In the genomic region with DNA sequence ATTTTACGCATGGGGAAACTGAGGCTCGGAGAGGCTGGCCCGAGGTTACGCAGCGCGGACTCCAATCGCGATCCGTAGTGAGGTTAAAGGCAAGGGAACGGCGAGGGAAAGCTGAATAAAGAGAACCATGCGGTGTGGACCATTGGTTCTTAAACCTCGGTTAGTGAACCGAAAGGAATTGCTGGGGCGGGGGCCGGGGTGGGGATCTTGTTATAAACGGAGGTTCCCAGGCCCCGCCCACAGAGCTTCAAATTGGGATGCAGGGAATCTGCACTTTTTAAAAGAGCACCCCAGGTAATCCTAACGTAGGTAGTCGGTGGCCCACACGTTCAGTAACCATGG, we compare ENCODE assay signal across 8 cellular contexts. TPM values are rescaled to one million over a fixed set of nuclear protein-coding genes. Genes with fewer than 3 reads are reported as not detected.
A peak's percentile ranks its signal among the peaks of the same experiment; 100 is the strongest.
DNase-seq lines count a peak whose midpoint lies in the region; ATAC-seq and TF ChIP-seq lines count a peak whose summit lies in the region.

No MANE protein-coding gene starts in this region.

- TF ChIP-seq POLR2A in GM18505 (IDR thresholded peaks at IDR 0.05; ENCODE audit: borderline replicate concordance, extremely low read depth, insufficient read depth, insufficient read length): no peak

- no peak for DNase-seq in activated T-cell treated with anti-CD3 and anti-CD28 coated beads, Interleukin-2, amount 50 U/mL, for 72 hours
- DNase-seq in activated T-cell treated with anti-CD3 and anti-CD28 coated beads, Interleukin-2, amount 50 U/mL, for 48 hours: no peak
- DNase-seq in RWPE1 (ENCODE audit: low spot score): peak; percentile 30
- peak; percentile 14 for DNase-seq in fibroblast of mammary gland (ENCODE audit: low read depth)
- DNase-seq in retinal pigment epithelial cell (ENCODE audit: low read depth): no peak
- DNase-seq in NOMO-1 treated with DMSO at 0.1 percent for 48 hours (lab: John Stamatoyannopoulos, UW; ENCODE audit: unreplicated experiment): no peak

- POLR2A ChIA-PET in RWPE1 (lab: Yijun Ruan, JAX; ENCODE audit: low non-redundant PET): no interaction called here

- ATAC-seq in activated T-cell treated with anti-CD3 and anti-CD28 coated beads, Interleukin-2, amount 50 U/mL, for 72 hours (replicated peaks in 1 of 2): peak in 1 of 2 donors; percentile 1
- ATAC-seq in GM18505 (IDR thresholded peaks at IDR 0.05; ENCODE audit: unreplicated experiment): no peak
- no peak for ATAC-seq in GM18502 (IDR thresholded peaks at IDR 0.05; ENCODE audit: poor library complexity, unreplicated experiment)

- H3K9me3 Mint-ChIP-seq in activated T-cell treated with anti-CD3 and anti-CD28 coated beads, Interleukin-2, amount 50 U/mL, for 72 hours: no peaks in the 10 kb centered on the region

- H3K4me1 Mint-ChIP-seq in activated T-cell treated with anti-CD3 and anti-CD28 coated beads, Interleukin-2, amount 50 U/mL, for 72 hours (ENCODE audit: low read depth): peaks cover 39% of the 10 kb centered on the region

- H3K27me3 Mint-ChIP-seq in activated T-cell treated with anti-CD3 and anti-CD28 coated beads, Interleukin-2, amount 50 U/mL, for 72 hours (ENCODE audit: low read depth): no peaks in the 10 kb centered on the region

- TF ChIP-seq CTCF in RWPE1 (conservative IDR thresholded peaks at IDR 0.05; ENCODE audit: low read depth): no peak
- no peak for TF ChIP-seq CTCF in fibroblast of mammary gland (conservative IDR thresholded peaks at IDR 0.05; ENCODE audit: control insufficient read depth, insufficient read depth, low read depth, low read length)
- no peak for TF ChIP-seq CTCF in retinal pigment epithelial cell (conservative IDR thresholded peaks at IDR 0.05; ENCODE audit: low read depth, low read length)

- H3K36me3 Mint-ChIP-seq in activated T-cell treated with anti-CD3 and anti-CD28 coated beads, Interleukin-2, amount 50 U/mL, for 72 hours (ENCODE audit: insufficient read depth in 2 of 2): peaks cover 3 to 7% of the 10 kb centered on the region in 2 donors

- peak overlapping the region; percentile 92 to 95 for H3K4me3 Mint-ChIP-seq in activated T-cell treated with anti-CD3 and anti-CD28 coated beads, Interleukin-2, amount 50 U/mL, for 72 hours

- H3K27ac ChIP-seq in RWPE1: peak overlapping the region; percentile 91

- H3K27ac Mint-ChIP-seq in activated T-cell treated with anti-CD3 and anti-CD28 coated beads, Interleukin-2, amount 50 U/mL, for 72 hours: no peak overlapping the region

- H3K4me3 ChIP-seq in fibroblast of mammary gland (ENCODE audit: control insufficient read depth, low read depth, low read length) (peak overlapping the region; percentile 75), retinal pigment epithelial cell (ENCODE audit: low read length) (peak overlapping the region; percentile 92)

- CTCF ChIA-PET in RWPE1 (lab: Yijun Ruan, JAX): no interaction called here

RNA-seq across cellular contexts. Expression of a gene that starts 0.5 kb away (rescaled TPM):
- total RNA-seq in activated T-cell treated with anti-CD3 and anti-CD28 coated beads, Interleukin-2, amount 50 U/mL, for 72 hours: 1 to 10 TPM; 3.7 to 3.8 TPM

RNA-seq across cellular contexts. Expression of a gene that starts 0.6 kb away (rescaled TPM):
- 10 to 100 TPM; 14.6 to 14.9 TPM for total RNA-seq in activated T-cell treated with anti-CD3 and anti-CD28 coated beads, Interleukin-2, amount 50 U/mL, for 72 hours

Comparison
In these comparisons a context has a peak if more than half of its experiments do, and no peak if none do; other contexts are left out.
1. DNase-seq: peak in RWPE1 (single experiment) and fibroblast of mammary gland (single experiment); none in activated T-cell treated with anti-CD3 and anti-CD28 coated beads, Interleukin-2, amount 50 U/mL, for 72 hours (0 of 2), activated T-cell treated with anti-CD3 and anti-CD28 coated beads, Interleukin-2, amount 50 U/mL, for 48 hours (0 of 2), retinal pigment epithelial cell (single experiment) and NOMO-1 treated with DMSO at 0.1 percent for 48 hours (single experiment).